Comparison of ENCODE assay signal across 1 cellular context in the genomic region with DNA sequence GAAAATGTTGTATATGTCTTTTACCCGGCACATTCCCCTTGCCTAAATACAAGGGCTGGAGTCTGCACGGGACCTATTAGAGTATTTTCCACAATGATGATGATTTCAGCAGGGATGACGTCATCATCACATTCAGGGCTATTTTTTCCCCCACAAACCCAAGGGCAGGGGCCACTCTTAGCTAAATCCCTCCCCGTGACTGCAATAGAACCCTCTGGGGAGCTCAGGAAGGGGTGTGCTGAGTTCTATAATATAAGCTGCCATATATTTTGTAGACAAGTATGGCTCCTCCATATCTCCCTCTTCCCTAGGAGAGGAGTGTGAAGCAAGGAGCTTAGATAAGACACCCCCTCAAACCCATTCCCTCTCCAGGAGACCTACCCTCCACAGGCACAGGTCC.
TF ChIP-seq lines count a peak whose summit lies in the region.

No MANE protein-coding gene starts in this region.

TF ChIP-seq in H1, 55 proteins besides CTCF, POLR2A, EP300 and RAD21:
- no peak for TF ChIP-seq TAF1 (IDR thresholded peaks at IDR 0.05; ENCODE audit: low read depth, low read length)
- TF ChIP-seq BRCA1 (IDR thresholded peaks at IDR 0.05; ENCODE audit: low read depth, low read length): no peak
- TF ChIP-seq MAFK (IDR thresholded peaks at IDR 0.05; ENCODE audit: low read depth, low read length): no peak
